Comparison of ENCODE assay signal across 20 cellular contexts in the genomic region with DNA sequence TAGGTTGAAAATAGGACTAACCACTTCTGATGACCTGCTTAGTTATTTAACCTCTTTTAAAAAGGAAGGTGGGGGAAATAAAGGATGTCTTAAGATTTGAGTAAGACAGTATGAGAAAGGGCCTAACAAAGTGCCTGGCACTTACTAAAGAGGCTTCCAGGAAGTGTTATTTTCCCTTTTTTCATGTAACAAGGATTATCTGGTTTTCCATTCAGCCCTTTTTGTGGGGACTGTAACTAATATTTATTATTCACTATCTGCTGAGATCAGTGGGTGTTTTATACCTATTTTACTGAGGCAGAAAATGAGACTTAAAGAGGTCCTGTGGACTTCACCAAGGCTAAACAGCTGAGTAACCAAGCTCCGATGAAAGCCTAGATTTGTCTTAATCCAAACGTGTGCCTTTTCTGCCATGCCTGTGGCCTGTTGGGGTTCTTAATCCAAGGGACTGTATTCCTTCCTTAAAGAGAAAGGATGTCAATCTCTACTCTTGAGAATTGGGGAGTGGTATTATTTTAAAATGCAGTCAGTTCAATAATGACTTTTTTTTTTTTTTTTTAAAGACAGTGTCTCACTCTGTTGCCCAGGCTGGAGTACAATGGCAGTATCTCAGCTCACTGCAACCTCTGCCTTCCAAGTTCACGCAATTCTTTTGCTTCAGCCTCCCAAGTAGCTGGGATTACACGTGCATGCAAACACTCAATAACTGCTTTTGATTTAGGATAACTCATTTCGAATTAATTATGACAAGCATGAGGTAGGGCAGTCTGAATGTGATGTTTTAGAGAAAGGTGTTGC.
DNase-seq lines count a peak whose midpoint lies in the region; ATAC-seq lines count a peak whose summit lies in the region.
"Had no signal": no experiment of that assay in that cellular context is flagged by ENCODE, and none has a peak within 500 bp of the region (broad histone marks: within the 10 kb centered on the region; RNA-seq: fewer than 3 reads in every experiment).

No MANE protein-coding gene starts in this region.

- no peaks in the 10 kb centered on the region for H3K27me3 ChIP-seq in endocrine pancreas (ENCODE audit: control insufficient read depth, insufficient read depth, low read length)
- H3K27me3 ChIP-seq: dorsolateral prefrontal cortex, foreskin keratinocyte, MG63 had no signal

- H3K9me3 Mint-ChIP-seq in stimulated activated naive CD8-positive, alpha-beta T cell treated with anti-CD3 and anti-CD28 coated beads, Interleukin-15, amount 100 ng/mL, for 72 hours = no peaks in the 10 kb centered on the region
- H3K9me3 Mint-ChIP-seq: activated T-helper 1 cell treated with anti-CD3 and anti-CD28 coated beads, Interleukin-12 subunit alpha, Interleukin-12 subunit beta, Interleukin-2, Interleukin-4 antibody, amounts not matched to agents 30 ng/mL and 10 ng/mL and 1 ng/mL, durations not matched to agents 14 hours and 24 hours and 36 hours had no signal

- H3K4me3 Mint-ChIP-seq in stimulated activated naive CD8-positive, alpha-beta T cell treated with anti-CD3 and anti-CD28 coated beads, Interleukin-15, amount 100 ng/mL, for 72 hours = peak overlapping the region; percentile 26 to 97
- H3K4me3 Mint-ChIP-seq: activated T-helper 1 cell treated with anti-CD3 and anti-CD28 coated beads, Interleukin-12 subunit alpha, Interleukin-12 subunit beta, Interleukin-2, Interleukin-4 antibody, amounts not matched to agents 30 ng/mL and 10 ng/mL and 1 ng/mL, durations not matched to agents 14 hours and 24 hours and 36 hours had no signal

- no peak overlapping the region for H3K9ac ChIP-seq in endocrine pancreas (ENCODE audit: control insufficient read depth, insufficient read depth, low read length)

- H3K36me3 ChIP-seq in endocrine pancreas (ENCODE audit: control insufficient read depth, insufficient read depth, low read length) = no peaks in the 10 kb centered on the region
- H3K36me3 ChIP-seq: MG63 had no signal

- peak; percentile 55 for DNase-seq in NCI-H82 (lab: John Stamatoyannopoulos, UW)
- DNase-seq in NCI-H82 treated with DMSO at 0.1 percent for 48 hours (lab: John Stamatoyannopoulos, UW; ENCODE audit: unreplicated experiment) = no peak
- no peak for DNase-seq in stimulated activated naive CD8-positive, alpha-beta T cell treated with anti-CD3 and anti-CD28 coated beads, Interleukin-15, amount 100 ng/mL, for 72 hours
- no peak for DNase-seq in stimulated activated naive CD8-positive, alpha-beta T cell treated with anti-CD3 and anti-CD28 coated beads, Interleukin-15, Interleukin-2, amounts not matched to agents 100 U/mL and 50 U/mL, for 24 hours
- no peak for DNase-seq in NCI-H345 (lab: John Stamatoyannopoulos, UW)
- no peak for DNase-seq in NCI-H510A treated with DMSO at 0.1 percent for 48 hours (lab: John Stamatoyannopoulos, UW)
- no peak for DNase-seq in cerebellar cortex (ENCODE audit: low spot score)
- DNase-seq: dorsolateral prefrontal cortex, EL, foreskin keratinocyte, hippocampal formation, MG63, NCI-H1436, NCI-H526, retina, SIG-M5, T-helper 1 cell had no signal

- no peak for ATAC-seq in stimulated activated naive CD8-positive, alpha-beta T cell treated with anti-CD3 and anti-CD28 coated beads, Interleukin-15, amount 100 ng/mL, for 72 hours
- ATAC-seq in stimulated activated naive CD8-positive, alpha-beta T cell treated with anti-CD3 and anti-CD28 coated beads, Interleukin-15, Interleukin-2, amounts not matched to agents 100 U/mL and 50 U/mL, for 24 hours = no peak
- ATAC-seq: foreskin keratinocyte, HepG2 had no signal

- peaks cover 76% of the 10 kb centered on the region for H3K4me1 Mint-ChIP-seq in stimulated activated naive CD8-positive, alpha-beta T cell treated with anti-CD3 and anti-CD28 coated beads, Interleukin-15, amount 100 ng/mL, for 72 hours

- H3K27ac Mint-ChIP-seq in stimulated activated naive CD8-positive, alpha-beta T cell treated with anti-CD3 and anti-CD28 coated beads, Interleukin-15, amount 100 ng/mL, for 72 hours = no peak overlapping the region
- H3K27ac Mint-ChIP-seq: activated T-helper 1 cell treated with anti-CD3 and anti-CD28 coated beads, Interleukin-12 subunit alpha, Interleukin-12 subunit beta, Interleukin-2, Interleukin-4 antibody, amounts not matched to agents 30 ng/mL and 10 ng/mL and 1 ng/mL, durations not matched to agents 14 hours and 24 hours and 36 hours had no signal

- no peaks in the 10 kb centered on the region for H3K27me3 Mint-ChIP-seq in stimulated activated naive CD8-positive, alpha-beta T cell treated with anti-CD3 and anti-CD28 coated beads, Interleukin-15, amount 100 ng/mL, for 72 hours

- H3K4me3 ChIP-seq in endocrine pancreas (ENCODE audit: control insufficient read depth, insufficient read depth, low read length) = peak overlapping the region; percentile 9
- H3K4me3 ChIP-seq: MG63 had no signal

- no peaks in the 10 kb centered on the region for H3K9me3 ChIP-seq in endocrine pancreas (ENCODE audit: control insufficient read depth, low read length)
- H3K9me3 ChIP-seq: MG63 had no signal

- peaks cover 10% of the 10 kb centered on the region for H3K4me1 ChIP-seq in endocrine pancreas (ENCODE audit: control insufficient read depth, insufficient read depth, low read length)
